In genomic region chr11:65575568-65576231, GRCh38 we compare ENCODE assay signal across 1 cellular context.
TF ChIP-seq lines count a peak whose summit lies in the region.

Gene EHBP1L1, plus strand, starts transcription at chr11:65576053. Its CDS starts 250 bp downstream, at chr11:65576303.

TF ChIP-seq in HepG2, 621 proteins besides CTCF, POLR2A, EP300 and RAD21 (continued from another document and continues in another):
- TF ChIP-seq ARID4A (CRISPR knock-in tag; IDR thresholded peaks at IDR 0.05; ENCODE audit: borderline replicate concordance): peak; percentile 28; the same call in 1 of the 2 replicates
- TF ChIP-seq LRRFIP1 (CRISPR knock-in tag; conservative IDR thresholded peaks at IDR 0.05): no peak
- no peak for TF ChIP-seq ZNF713 (CRISPR knock-in tag; IDR thresholded peaks at IDR 0.05)
- TF ChIP-seq ZNF543 (CRISPR knock-in tag; IDR thresholded peaks at IDR 0.05): peak; percentile 96
- TF ChIP-seq ETS1 (CRISPR knock-in tag; IDR thresholded peaks at IDR 0.05): 0 out of 2 replicates have a peak, but pooled peaks have one; percentile 26
- TF ChIP-seq ZBTB4 (CRISPR knock-in tag; IDR thresholded peaks at IDR 0.05; ENCODE audit: borderline replicate concordance): no peak
- peak; percentile 58; the same call in 1 of the 2 replicates for TF ChIP-seq RBFOX2 (IDR thresholded peaks at IDR 0.05; ENCODE audit: low read depth, low read length)
- TF ChIP-seq ZNF235 (CRISPR knock-in tag; IDR thresholded peaks at IDR 0.05; ENCODE audit: borderline replicate concordance): peak; percentile 58; the same call in 1 of the 2 replicates
- TF ChIP-seq ZFP90 (CRISPR knock-in tag; IDR thresholded peaks at IDR 0.05; ENCODE audit: borderline replicate concordance): peak; percentile 49; the same call in 1 of the 2 replicates
- 0 out of 2 replicates have a peak, but pooled peaks have one; percentile 71 for TF ChIP-seq FOXC1 (CRISPR knock-in tag; IDR thresholded peaks at IDR 0.05; ENCODE audit: borderline replicate concordance)
- peak; percentile 19; the same call in 1 of the 2 replicates for TF ChIP-seq CENPT (CRISPR knock-in tag; IDR thresholded peaks at IDR 0.05; ENCODE audit: low read depth)
- TF ChIP-seq NONO (IDR thresholded peaks at IDR 0.05): no peak
- TF ChIP-seq NONO (CRISPR knock-in tag; conservative IDR thresholded peaks at IDR 0.05): 0 out of 2 replicates have a peak, but pooled peaks have one; percentile 18
- TF ChIP-seq ZNF589 (CRISPR knock-in tag; conservative IDR thresholded peaks at IDR 0.05): no peak
- peak; percentile 98 for TF ChIP-seq ZNF777 (CRISPR knock-in tag; IDR thresholded peaks at IDR 0.05)
- TF ChIP-seq KLF6 (CRISPR knock-in tag; IDR thresholded peaks at IDR 0.05): 0 out of 2 replicates have a peak, but pooled peaks have one; percentile 10
- 0 out of 2 replicates have a peak, but pooled peaks have one; percentile 51 for TF ChIP-seq ZNF138 (CRISPR knock-in tag; IDR thresholded peaks at IDR 0.05; ENCODE audit: low read depth)
- TF ChIP-seq DBP (CRISPR knock-in tag; IDR thresholded peaks at IDR 0.05; ENCODE audit: not compliant biosample characterization): no peak
- peak; percentile 38; the same call in 1 of the 3 replicates for TF ChIP-seq MXI1 (IDR thresholded peaks at IDR 0.05; ENCODE audit: borderline replicate concordance, low read depth, low read length)
- no peak for TF ChIP-seq HNRNPK (IDR thresholded peaks at IDR 0.05; ENCODE audit: low read depth, low read length, poor library complexity, severe bottlenecking)
- TF ChIP-seq ZNF564 (CRISPR knock-in tag; IDR thresholded peaks at IDR 0.05): peak; percentile 39; the same call in 1 of the 2 replicates
- no peak for TF ChIP-seq ADNP (CRISPR knock-in tag; IDR thresholded peaks at IDR 0.05)
- TF ChIP-seq HNF1B (CRISPR knock-in tag; IDR thresholded peaks at IDR 0.05): no peak
- TF ChIP-seq SAP130 (CRISPR knock-in tag; IDR thresholded peaks at IDR 0.05; ENCODE audit: low read depth): peak; percentile 27; the same call in 1 of the 2 replicates
- no peak for TF ChIP-seq HMG20B (CRISPR knock-in tag; conservative IDR thresholded peaks at IDR 0.05)
- TF ChIP-seq GABPB1 (CRISPR knock-in tag; IDR thresholded peaks at IDR 0.05): peak; percentile 24; the same call in 1 of the 2 replicates
- TF ChIP-seq CBX5 (CRISPR knock-in tag; IDR thresholded peaks at IDR 0.05; ENCODE audit: borderline replicate concordance): 0 out of 2 replicates have a peak, but pooled peaks have one; percentile 6
- TF ChIP-seq ZSCAN25 (CRISPR knock-in tag; IDR thresholded peaks at IDR 0.05): peak; percentile 21; the same call in 1 of the 2 replicates
- 0 out of 2 replicates have a peak, but pooled peaks have one; percentile 19 for TF ChIP-seq MXD1 (CRISPR knock-in tag; IDR thresholded peaks at IDR 0.05)
- peak; percentile 66 for TF ChIP-seq AGO2 (optimal IDR thresholded peaks at IDR 0.05; ENCODE audit: low read depth, low read length)
- TF ChIP-seq MTERF4 (CRISPR knock-in tag; IDR thresholded peaks at IDR 0.05): no peak
- 0 out of 2 replicates have a peak, but pooled peaks have one; percentile 42 for TF ChIP-seq GZF1 (CRISPR knock-in tag; IDR thresholded peaks at IDR 0.05)
- TF ChIP-seq PITX1 (CRISPR knock-in tag; IDR thresholded peaks at IDR 0.05): 0 out of 2 replicates have a peak, but pooled peaks have one; percentile 40
- peak; percentile 36; the same call in 1 of the 2 replicates for TF ChIP-seq POLR2G (IDR thresholded peaks at IDR 0.05; ENCODE audit: low read depth, low read length)
- TF ChIP-seq ZFX (CRISPR knock-in tag; IDR thresholded peaks at IDR 0.05; ENCODE audit: low read depth): peak; percentile 65; the same call in 1 of the 2 replicates
- TF ChIP-seq KDM1A (CRISPR knock-in tag; IDR thresholded peaks at IDR 0.05): 0 out of 2 replicates have a peak, but pooled peaks have one; percentile 9
- TF ChIP-seq ZNF598 (CRISPR knock-in tag; IDR thresholded peaks at IDR 0.05; ENCODE audit: borderline replicate concordance): no peak
- TF ChIP-seq SPEN (CRISPR knock-in tag; IDR thresholded peaks at IDR 0.05; ENCODE audit: low read depth): 0 out of 2 replicates have a peak, but pooled peaks have one; percentile 62
- TF ChIP-seq ZNF574 (CRISPR knock-in tag; IDR thresholded peaks at IDR 0.05): peak; percentile 21; the same call in 1 of the 2 replicates
